In the genomic region with DNA sequence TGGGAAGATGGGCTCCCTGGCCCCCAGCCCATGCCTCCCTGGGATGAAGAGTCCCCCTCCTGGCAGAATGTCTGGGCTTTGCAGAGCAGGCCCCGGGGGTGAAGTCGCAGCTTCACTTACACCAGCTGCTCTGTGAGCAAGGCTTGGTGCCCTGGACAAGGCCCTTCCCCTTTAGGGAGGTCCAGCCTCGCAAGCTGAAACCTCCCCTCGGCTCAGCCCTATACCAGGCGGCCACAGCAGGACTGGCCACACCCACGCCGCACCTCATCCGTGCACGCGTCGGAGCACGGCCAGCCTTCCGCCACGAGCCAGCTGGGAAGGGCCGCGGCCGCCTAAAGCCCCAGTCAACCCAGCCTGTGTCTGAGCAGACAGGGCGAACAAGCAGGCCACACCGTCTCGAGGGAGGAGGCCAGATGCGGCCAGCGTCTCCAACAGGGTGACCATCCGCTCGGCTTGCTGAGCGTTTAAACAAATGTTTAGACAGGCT, we compare ENCODE assay signal across 8 cellular contexts.
DNase-seq lines count a peak whose midpoint lies in the region; ATAC-seq, FAIRE-seq and TF ChIP-seq lines count a peak whose summit lies in the region.

No MANE protein-coding gene starts in this region.

- H3K9ac ChIP-seq in GM12878 (ENCODE audit: control insufficient read depth, insufficient read depth, low read length): no peak overlapping the region

- H3K27ac ChIP-seq in C4-2B (peak overlapping the region; percentile 50), GM12878 (ENCODE audit: control insufficient read depth, insufficient read depth) (no peak overlapping the region)

- 41% methylated on average over 25 of the region's 25 CpGs for WGBS in GM12878 (ENCODE audit: insufficient coverage, insufficient replicate concordance, low lambda C conversion rate, missing lambda C conversion rate)

- no peak for TF ChIP-seq EP300 in GM12878 (IDR thresholded peaks at IDR 0.05; ENCODE audit: borderline replicate concordance in 1 of 2, control insufficient read depth in 1 of 2, low read depth in 2 of 2, low read length in 2 of 2)

- peak; percentile 71 for ATAC-seq in GM12878
- no peak for ATAC-seq in GM18517 (IDR thresholded peaks at IDR 0.05; ENCODE audit: unreplicated experiment)
- no peak for ATAC-seq in GM18498 (IDR thresholded peaks at IDR 0.05; ENCODE audit: unreplicated experiment)

- 0 out of 2 replicates have a peak, but pooled peaks have one; percentile 41 for TF ChIP-seq POLR2A in GM12878 (IDR thresholded peaks at IDR 0.05; ENCODE audit: low read depth, low read length)

- H3K4me1 ChIP-seq in GM12878 (ENCODE audit: control insufficient read depth, insufficient read depth, low read length): no peaks in the 10 kb centered on the region

- H2AFZ ChIP-seq in GM12878 (ENCODE audit: control insufficient read depth, low read depth, low read length): no peak overlapping the region

- no peaks in the 10 kb centered on the region for H3K27me3 ChIP-seq in GM12878 (replicated peaks in 1 of 2; ENCODE audit: control insufficient read depth in 2 of 2, insufficient read depth in 2 of 2, low read length in 1 of 2)

- in situ Hi-C loops in GM12878 (cut with MboI): no loop called here

- no peak for FAIRE-seq in GM12878 (lab: Jason Lieb, UNC)
- no peak for FAIRE-seq in GM19239 (lab: Jason Lieb, UNC)

- H3K4me2 ChIP-seq in GM12878 (ENCODE audit: control insufficient read depth, insufficient read depth): no peak overlapping the region

- DNase-seq in NCI-H1417 (lab: John Stamatoyannopoulos, UW): peak; percentile 90 to 96 (median 95)
- DNase-seq in GM12878 (ENCODE audit: low read depth, low spot score): no peak
- peak; percentile 90 for DNase-seq in iPS-NIHi7 (ENCODE audit: extremely low spot score)
- peak; percentile 58 for DNase-seq in stromal cell of bone marrow (ENCODE audit: low read depth)
- no peak for DNase-seq in GM19239 (ENCODE audit: insufficient read length, low spot score)

- H3K9me3 ChIP-seq in GM12878 (replicated peaks; ENCODE audit: control insufficient read depth, insufficient read depth, low read length): no peaks in the 10 kb centered on the region

- TF ChIP-seq RAD21 in GM12878 (IDR thresholded peaks at IDR 0.05; ENCODE audit: insufficient read depth, low read depth, low read length): no peak

- no TSS peak for BruUV-seq in GM12878 (replicated peaks; lab: Mats Ljungman, UMichigan)

- H3K36me3 ChIP-seq in GM12878 (ENCODE audit: control insufficient read depth in 2 of 2, insufficient read depth in 2 of 2, low read length in 1 of 2): no peaks in the 10 kb centered on the region; a peak in 1 of 4 replicates

- TF ChIP-seq CTCF in C4-2B (conservative IDR thresholded peaks at IDR 0.05) (no peak), GM12878 (IDR thresholded peaks at IDR 0.05 in 2 of 3, conservative IDR thresholded peaks at IDR 0.05 in 1 of 3; ENCODE audit: control insufficient read depth in 2 of 3, extremely low read depth in 1 of 3, insufficient read depth in 1 of 3, low read depth in 3 of 3, low read length in 3 of 3) (no peak)

- POLR2A ChIA-PET in GM12878 (lab: Charles Lee): interaction anchor here (1.0 kb wide), 1 partner anchor 251 kb away, joined by 3 read pairs; no protein-coding TSS in a partner anchor

- SMC1A ChIA-PET in GM12878 (lab: Charles Lee; ENCODE audit: uncharacterized antibody, unreplicated experiment): no interaction called here

- intact Hi-C loops in GM12878 (cut with micrococcal nuclease; ENCODE audit: unreplicated experiment): no loop called here

- H3K79me2 ChIP-seq in GM12878 (ENCODE audit: control insufficient read depth, insufficient read depth, low read length): no peaks in the 10 kb centered on the region

- no peak overlapping the region for H3K4me3 ChIP-seq in GM12878

- H4K20me1 ChIP-seq in GM12878 (ENCODE audit: control insufficient read depth, insufficient read depth): no peaks in the 10 kb centered on the region

- RAD21 ChIA-PET in GM12878 (lab: Charles Lee; ENCODE audit: unreplicated experiment): no interaction called here

- CTCF ChIA-PET in GM12878 (lab: Yijun Ruan, JAX): interaction anchor here (0.8 to 2.2 kb wide), 2 partner anchors 12 to 245 kb away, joined by 3 to 10 read pairs; no protein-coding TSS in a partner anchor

TF ChIP-seq in GM12878, 131 proteins besides CTCF, POLR2A, EP300 and RAD21:
- TF ChIP-seq BCL11A (IDR thresholded peaks at IDR 0.05; ENCODE audit: low read depth, low read length) (no peak), SP1 (IDR thresholded peaks at IDR 0.05; ENCODE audit: low read depth, low read length) (no peak), NR2C1 (IDR thresholded peaks at IDR 0.05) (no peak), KLF5 (IDR thresholded peaks at IDR 0.05; ENCODE audit: partially characterized antibody) (no peak), WRNIP1 (IDR thresholded peaks at IDR 0.05; ENCODE audit: borderline replicate concordance, low read depth, low read length) (no peak), SREBF1 (IDR thresholded peaks at IDR 0.05; ENCODE audit: low read length) (no peak)
- TF ChIP-seq, protein P1, sequence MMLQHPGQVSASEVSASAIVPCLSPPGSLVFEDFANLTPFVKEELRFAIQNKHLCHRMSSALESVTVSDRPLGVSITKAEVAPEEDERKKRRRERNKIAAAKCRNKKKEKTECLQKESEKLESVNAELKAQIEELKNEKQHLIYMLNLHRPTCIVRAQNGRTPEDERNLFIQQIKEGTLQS (IDR thresholded peaks at IDR 0.05; ENCODE audit: borderline replicate concordance, extremely low read depth, low read depth, low read length): no peak
- TF ChIP-seq, protein P2, sequence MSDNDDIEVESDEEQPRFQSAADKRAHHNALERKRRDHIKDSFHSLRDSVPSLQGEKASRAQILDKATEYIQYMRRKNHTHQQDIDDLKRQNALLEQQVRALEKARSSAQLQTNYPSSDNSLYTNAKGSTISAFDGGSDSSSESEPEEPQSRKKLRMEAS (IDR thresholded peaks at IDR 0.05; ENCODE audit: low read depth, low read length): no peak

Comparison
In these comparisons a context has a peak if more than half of its experiments do, and no peak if none do; other contexts are left out.
1. DNase-seq: peak in NCI-H1417 (3 of 3), iPS-NIHi7 (single experiment) and stromal cell of bone marrow (single experiment); none in GM12878 (single experiment) and GM19239 (single experiment).